ENCODE assay signal across 15 cellular contexts in the genomic region with DNA sequence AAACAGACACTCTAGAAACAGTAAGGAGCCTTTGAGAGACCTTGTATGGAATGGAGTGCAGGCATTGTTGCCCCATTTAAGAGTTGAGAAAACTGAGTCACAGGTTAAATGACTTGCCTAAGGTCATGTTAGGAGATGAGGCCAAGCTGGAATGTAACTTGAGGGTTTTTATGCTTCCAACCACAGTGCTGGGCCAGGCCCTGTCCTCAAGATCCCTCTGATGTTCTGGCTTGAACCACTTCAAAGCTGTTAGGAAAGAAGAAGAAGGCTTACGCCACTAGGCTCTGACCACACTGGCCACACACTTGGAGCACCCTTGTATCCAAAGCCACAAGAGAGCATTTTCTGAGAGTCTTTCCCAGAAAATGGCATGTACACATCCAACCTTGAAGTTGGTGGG. TPM values are rescaled to one million over a fixed set of nuclear protein-coding genes. Genes with fewer than 3 reads are reported as not detected.
DNase-seq lines count a peak whose midpoint lies in the region; FAIRE-seq and TF ChIP-seq lines count a peak whose summit lies in the region.
"Had no signal": no experiment of that assay in that cellular context is flagged by ENCODE, and none has a peak within 500 bp of the region (broad histone marks: within the 10 kb centered on the region; RNA-seq: fewer than 3 reads in every experiment).

No MANE protein-coding gene starts in this region.

- H3K9me3 ChIP-seq in astrocyte (ENCODE audit: insufficient read depth, low read depth, low read length) (no peaks in the 10 kb centered on the region), sigmoid colon (no peaks in the 10 kb centered on the region), Caco-2 (no peaks in the 10 kb centered on the region)

- H3K9me3 Mint-ChIP-seq in astrocyte (ENCODE audit: unreplicated experiment) (no peaks in the 10 kb centered on the region), Caco-2 (ENCODE audit: unreplicated experiment) (no peaks in the 10 kb centered on the region)
- H3K9me3 Mint-ChIP-seq: stimulated activated naive CD8-positive, alpha-beta T cell treated with anti-CD3 and anti-CD28 coated beads, Interleukin-15, Interleukin-2, amounts not matched to agents 100 ng/mL and 50 ng/mL, for 24 hours had no signal

- DNase-seq in Daoy (ENCODE audit: low read depth) (peak; percentile 28), M059J (ENCODE audit: low read depth) (peak; percentile 76), astrocyte (ENCODE audit: low read depth) (peak; percentile 94), myocyte (ENCODE audit: low read depth) (peak; percentile 90), T-helper 1 cell (no peak), DMS153 (lab: John Stamatoyannopoulos, UW) (no peak), sigmoid colon (no peak), Caco-2 (no peak)
- DNase-seq: amniotic stem cell; kidney glomerular epithelial cell; NCI-H1092; NCI-H446; stimulated activated CD4-positive, alpha-beta T cell treated with anti-CD3 and anti-CD28 coated beads, Interleukin-4, amount 100 ng/mL, for 1 hour had no signal

- CTCF ChIA-PET in Caco-2 (lab: Charles Lee) = interaction anchor here (1.1 kb wide), 1 partner anchor 10 kb away, joined by 4 read pairs; no protein-coding TSS in a partner anchor

- H3K4me1 ChIP-seq in astrocyte (ENCODE audit: insufficient read depth, low read length) (peaks cover 17% of the 10 kb centered on the region), sigmoid colon (peaks cover 0 to 16% (median 13%) of the 10 kb centered on the region in 4 donors), Caco-2 (no peaks in the 10 kb centered on the region; the same call in 1 of the 2 replicates)

- FAIRE-seq in astrocyte (lab: Jason Lieb, UNC) = no peak

- H3K4me3 Mint-ChIP-seq in astrocyte (ENCODE audit: unreplicated experiment) (no peak overlapping the region), Caco-2 (ENCODE audit: unreplicated experiment) (no peak overlapping the region)
- H3K4me3 Mint-ChIP-seq: stimulated activated naive CD8-positive, alpha-beta T cell treated with anti-CD3 and anti-CD28 coated beads, Interleukin-15, Interleukin-2, amounts not matched to agents 100 ng/mL and 50 ng/mL, for 24 hours had no signal

- H3K27me3 Mint-ChIP-seq in astrocyte (ENCODE audit: low read depth, unreplicated experiment) = peaks cover 1% of the 10 kb centered on the region
- no peaks in the 10 kb centered on the region for H3K27me3 Mint-ChIP-seq in Caco-2 (ENCODE audit: insufficient read depth, unreplicated experiment)
- H3K27me3 Mint-ChIP-seq: stimulated activated naive CD8-positive, alpha-beta T cell treated with anti-CD3 and anti-CD28 coated beads, Interleukin-15, Interleukin-2, amounts not matched to agents 100 ng/mL and 50 ng/mL, for 24 hours had no signal

- TF ChIP-seq CTCF in astrocyte (IDR thresholded peaks at IDR 0.05; ENCODE audit: insufficient read depth, low read depth, low read length) (no peak), sigmoid colon (IDR thresholded peaks at IDR 0.05) (no peak), Caco-2 (IDR thresholded peaks at IDR 0.05; ENCODE audit: insufficient read depth in 1 of 2, low read depth in 1 of 2, low read length in 1 of 2, severe bottlenecking in 1 of 2, unreplicated experiment in 1 of 2) (no peak)

- 80 to 86% methylated on average over 1 of the region's 1 CpG for WGBS in sigmoid colon, 2 donors

- H3K79me2 ChIP-seq in astrocyte (ENCODE audit: insufficient read depth, low read length) = no peaks in the 10 kb centered on the region

- no peaks in the 10 kb centered on the region for H4K20me1 ChIP-seq in astrocyte (ENCODE audit: insufficient read depth, low read length)

- H3K4me1 Mint-ChIP-seq in astrocyte (ENCODE audit: low read depth, unreplicated experiment) (peaks cover 13% of the 10 kb centered on the region), Caco-2 (ENCODE audit: low read depth, unreplicated experiment) (no peaks in the 10 kb centered on the region)

- no peak overlapping the region for H2AFZ ChIP-seq in astrocyte (ENCODE audit: low read depth, low read length)

- intact Hi-C loops in sigmoid colon (cut with DNase I) (no loop called here), Caco-2 (cut with micrococcal nuclease; ENCODE audit: unreplicated experiment) (no loop called here)

- H3K27ac ChIP-seq in astrocyte (ENCODE audit: low read depth, low read length) = no peak overlapping the region
- no peak overlapping the region for H3K27ac ChIP-seq in sigmoid colon
- H3K27ac ChIP-seq: RWPE1 had no signal

- no peak overlapping the region for H3K9ac ChIP-seq in astrocyte (ENCODE audit: low read length)

- no peak for TF ChIP-seq POLR2A in sigmoid colon (IDR thresholded peaks at IDR 0.05)

- no peak for TF ChIP-seq EP300 in sigmoid colon (IDR thresholded peaks at IDR 0.05)

- no peak overlapping the region for H3K4me2 ChIP-seq in astrocyte (ENCODE audit: low read length)

- no TSS peak for BruUV-seq in Caco-2 (replicated peaks; lab: Mats Ljungman, UMichigan)

- POLR2A ChIA-PET in Caco-2 (lab: Charles Lee) = interaction anchor here (0.5 kb wide), 1 partner anchor 49 kb away, joined by 4 read pairs; no protein-coding TSS in a partner anchor

- H3K27ac Mint-ChIP-seq in astrocyte (ENCODE audit: unreplicated experiment) (no peak overlapping the region), Caco-2 (ENCODE audit: unreplicated experiment) (no peak overlapping the region)
- H3K27ac Mint-ChIP-seq: stimulated activated naive CD8-positive, alpha-beta T cell treated with anti-CD3 and anti-CD28 coated beads, Interleukin-15, Interleukin-2, amounts not matched to agents 100 ng/mL and 50 ng/mL, for 24 hours had no signal

- H3K27me3 ChIP-seq in astrocyte (ENCODE audit: insufficient read depth, low read length) (no peaks in the 10 kb centered on the region), sigmoid colon (no peaks in the 10 kb centered on the region), Caco-2 (replicated peaks; ENCODE audit: control insufficient read depth, insufficient read depth, low read length) (no peaks in the 10 kb centered on the region)

- no peak overlapping the region for H3K4me3 ChIP-seq in astrocyte (ENCODE audit: insufficient read depth, low read depth, low read length)
- no peak overlapping the region for H3K4me3 ChIP-seq in sigmoid colon
- no peak overlapping the region for H3K4me3 ChIP-seq in Caco-2 (ENCODE audit: low read depth, low read length)

- H3K36me3 ChIP-seq in astrocyte (ENCODE audit: insufficient read depth, low read length) = no peaks in the 10 kb centered on the region
- H3K36me3 ChIP-seq in sigmoid colon = no peaks in the 10 kb centered on the region
- H3K36me3 ChIP-seq in Caco-2 (ENCODE audit: control insufficient read depth, insufficient read depth, low read length) = no peaks in the 10 kb centered on the region

- H3K36me3 Mint-ChIP-seq in astrocyte (ENCODE audit: low read depth, unreplicated experiment) = no peaks in the 10 kb centered on the region
- no peaks in the 10 kb centered on the region for H3K36me3 Mint-ChIP-seq in Caco-2 (ENCODE audit: insufficient read depth, unreplicated experiment)

RNA-seq across cellular contexts. Expression of gene PLAU, which starts 42.7 kb away (rescaled TPM):
- total RNA-seq in Daoy (2014; rRNA removed; shearing (Covaris generic)) = 159 and 165 TPM in 2 replicates
- 264 and 272 TPM in 2 replicates for total RNA-seq in M059J (2014; rRNA removed; shearing (Covaris generic))
- total RNA-seq in astrocyte (81.2 and 90.2 TPM in 2 replicates), myocyte (154 and 166 TPM in 2 replicates), sigmoid colon (1 to 10 TPM; 2.5 to 9.4 (median 3.7) TPM), Caco-2 (2022) (1.2 and 1.8 TPM in 2 replicates)
- polyA plus RNA-seq in myocyte (2012) = 336 TPM
- 10 to 100 TPM in 1 of 3 donors, 1 to 10 TPM in 2; 3.6 to 15.7 (median 9.9) TPM for polyA plus RNA-seq in sigmoid colon

RNA-seq across cellular contexts. Expression of gene VCL, which starts 44.3 kb away (rescaled TPM):
- 98.4 and 115 TPM in 2 replicates for total RNA-seq in Daoy (2014; rRNA removed; shearing (Covaris generic))
- total RNA-seq in M059J (2014; rRNA removed; shearing (Covaris generic)) = 89.3 and 159 TPM in 2 replicates
- 469 and 474 TPM in 2 replicates for total RNA-seq in astrocyte
- total RNA-seq in myocyte = 211 and 240 TPM in 2 replicates
- 134 TPM for polyA plus RNA-seq in myocyte (2012)
- total RNA-seq in sigmoid colon = 100 to 1,000 TPM; 179 to 451 (median 305) TPM
- polyA plus RNA-seq in sigmoid colon = 10 to 100 TPM in 1 of 3 donors, 1 to 10 TPM in 2; 6.2 to 47.4 (median 6.6) TPM
- 92.2 and 113 TPM in 2 replicates for total RNA-seq in Caco-2 (2022)

Comparison
In these comparisons a context has a peak if more than half of its experiments do, and no peak if none do; other contexts are left out.
1. DNase-seq: peak in Daoy (single experiment), M059J (single experiment), astrocyte (single experiment) and myocyte (single experiment); none in T-helper 1 cell (0 of 5), DMS153 (single experiment), sigmoid colon (single experiment) and Caco-2 (0 of 2).